ENCODE assay signal across 12 cellular contexts in genomic region chr17:71922439-71922838, GRCh38.
DNase-seq lines count a peak whose midpoint lies in the region; ATAC-seq and TF ChIP-seq lines count a peak whose summit lies in the region.
"Had no signal": no experiment of that assay in that cellular context is flagged by ENCODE, and none has a peak within 500 bp of the region (broad histone marks: within the 10 kb centered on the region; RNA-seq: fewer than 3 reads in every experiment).

No MANE protein-coding gene starts in this region.

- no peaks in the 10 kb centered on the region for H3K4me1 Mint-ChIP-seq in effector memory CD8-positive, alpha-beta T cell (ENCODE audit: low read depth in 2 of 2)

- H3K4me3 ChIP-seq in KMS-11 (IDR thresholded peaks at IDR 0.05; ENCODE audit: insufficient read depth, low read depth, low read length) = no peak overlapping the region
- no peak overlapping the region for H3K4me3 ChIP-seq in cardiac fibroblast (replicated peaks in 1 of 2; ENCODE audit: low read depth in 2 of 2, low read length in 2 of 2)
- H3K4me3 ChIP-seq: testis had no signal

- no peaks in the 10 kb centered on the region for H3K27me3 Mint-ChIP-seq in effector memory CD8-positive, alpha-beta T cell
- H3K27me3 Mint-ChIP-seq: activated T-cell treated with anti-CD3 and anti-CD28 coated beads, Interleukin-2, amount 50 U/mL, for 24 hours had no signal

- H3K4me2 ChIP-seq in KMS-11 = peak overlapping the region; percentile 29; the same call in 1 of the 2 replicates

- peaks cover 22% of the 10 kb centered on the region for H3K4me1 ChIP-seq in KMS-11 (ENCODE audit: low read depth, poor library complexity, severe bottlenecking)
- H3K4me1 ChIP-seq: testis had no signal

- H3K79me2 ChIP-seq in KMS-11 (ENCODE audit: insufficient read depth, low read depth) = no peaks in the 10 kb centered on the region

- H2AFZ ChIP-seq in KMS-11 (ENCODE audit: low read depth) = peak overlapping the region; percentile 43

- peak overlapping the region; percentile 16; the same call in 1 of the 2 replicates for H3K27ac ChIP-seq in KMS-11
- H3K27ac ChIP-seq: testis had no signal

- H3K9me3 Mint-ChIP-seq in effector memory CD8-positive, alpha-beta T cell = peaks cover 5 to 8% of the 10 kb centered on the region in 2 donors
- H3K9me3 Mint-ChIP-seq: nephron progenitor cell had no signal

- H3K27me3 ChIP-seq in KMS-11 (ENCODE audit: insufficient read depth, low read depth) = no peaks in the 10 kb centered on the region
- H3K27me3 ChIP-seq: testis had no signal

- no peak overlapping the region for H3K4me3 Mint-ChIP-seq in effector memory CD8-positive, alpha-beta T cell
- H3K4me3 Mint-ChIP-seq: activated T-cell treated with anti-CD3 and anti-CD28 coated beads, Interleukin-2, amount 50 U/mL, for 24 hours; nephron progenitor cell had no signal

- H4K20me1 ChIP-seq in KMS-11 (ENCODE audit: insufficient read depth) = no peaks in the 10 kb centered on the region

- no peak for TF ChIP-seq CTCF in KMS-11 (conservative IDR thresholded peaks at IDR 0.05; ENCODE audit: low read depth, low read length)
- no peak for TF ChIP-seq CTCF in cardiac fibroblast (IDR thresholded peaks at IDR 0.05; ENCODE audit: low read depth, low read length)

- no peak overlapping the region for H3K9ac ChIP-seq in KMS-11

- peak overlapping the region in 1 of 2 donors; percentile 50 for H3K27ac Mint-ChIP-seq in effector memory CD8-positive, alpha-beta T cell
- H3K27ac Mint-ChIP-seq: activated T-cell treated with anti-CD3 and anti-CD28 coated beads, Interleukin-2, amount 50 U/mL, for 24 hours; nephron progenitor cell had no signal

- no peaks in the 10 kb centered on the region for H3K36me3 Mint-ChIP-seq in effector memory CD8-positive, alpha-beta T cell (ENCODE audit: insufficient read depth)

- no peak for ATAC-seq in effector memory CD8-positive, alpha-beta T cell (replicated peaks)
- no peak for ATAC-seq in HG02885 (IDR thresholded peaks at IDR 0.05; ENCODE audit: poor library complexity, unreplicated experiment)

- H3K36me3 ChIP-seq in KMS-11 (ENCODE audit: insufficient read depth) = no peaks in the 10 kb centered on the region

- DNase-seq in GM04503 (ENCODE audit: low read depth) (peak; percentile 52), cardiac fibroblast (ENCODE audit: low read depth in 2 of 2) (peak; percentile 24 to 53), non-pigmented ciliary epithelial cell (ENCODE audit: low read depth) (peak; percentile 60), GDM1 (lab: John Stamatoyannopoulos, UW) (no peak)
- DNase-seq in effector memory CD8-positive, alpha-beta T cell = no peak
- DNase-seq: activated T-cell treated with anti-CD3 and anti-CD28 coated beads, Interleukin-2, amount 50 U/mL, for 24 hours; Kasumi-1; NCI-H526 treated with DMSO at 0.1 percent for 48 hours; nephron progenitor cell; testis had no signal

Comparison
In these comparisons a context has a peak if more than half of its experiments do, and no peak if none do; other contexts are left out.
1. DNase-seq: peak in GM04503 (single experiment), cardiac fibroblast (2 of 2) and non-pigmented ciliary epithelial cell (single experiment); none in effector memory CD8-positive, alpha-beta T cell (0 of 3) and GDM1 (single experiment).